Comparison of ENCODE assay signal across 2 cellular contexts in genomic region chr2:36780231-36780808, GRCh38.
TF ChIP-seq lines count a peak whose summit lies in the region.

No MANE protein-coding gene starts in this region.

TF ChIP-seq in Ishikawa, 13 proteins besides CTCF, POLR2A, EP300 and RAD21 (continued from another document):
- TF ChIP-seq USF1 (IDR thresholded peaks at IDR 0.05) (no peak), FOXM1 (IDR thresholded peaks at IDR 0.05; ENCODE audit: borderline replicate concordance, low read depth) (no peak), REST (IDR thresholded peaks at IDR 0.05; ENCODE audit: low read depth) (no peak), NFIC (IDR thresholded peaks at IDR 0.05) (no peak), TCF12 (IDR thresholded peaks at IDR 0.05; ENCODE audit: low read depth) (no peak), EGR1 (IDR thresholded peaks at IDR 0.05) (no peak), TEAD4 (IDR thresholded peaks at IDR 0.05) (no peak), ZBTB7A (IDR thresholded peaks at IDR 0.05; ENCODE audit: low read depth) (no peak)
- TF ChIP-seq, protein P1, sequence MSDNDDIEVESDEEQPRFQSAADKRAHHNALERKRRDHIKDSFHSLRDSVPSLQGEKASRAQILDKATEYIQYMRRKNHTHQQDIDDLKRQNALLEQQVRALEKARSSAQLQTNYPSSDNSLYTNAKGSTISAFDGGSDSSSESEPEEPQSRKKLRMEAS (IDR thresholded peaks at IDR 0.05), result no peak
TF ChIP-seq in Ishikawa: peak in this region for 0.

TF ChIP-seq in H1, 55 proteins besides CTCF, POLR2A, EP300 and RAD21 (continued from another document):
- TF ChIP-seq, protein P2, sequence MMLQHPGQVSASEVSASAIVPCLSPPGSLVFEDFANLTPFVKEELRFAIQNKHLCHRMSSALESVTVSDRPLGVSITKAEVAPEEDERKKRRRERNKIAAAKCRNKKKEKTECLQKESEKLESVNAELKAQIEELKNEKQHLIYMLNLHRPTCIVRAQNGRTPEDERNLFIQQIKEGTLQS (IDR thresholded peaks at IDR 0.05; ENCODE audit: insufficient read depth, low read depth, low read length), result no peak
- no peak for TF ChIP-seq GABPA (IDR thresholded peaks at IDR 0.05; ENCODE audit: borderline replicate concordance, insufficient read depth, low read length)
- no peak for TF ChIP-seq SRF (IDR thresholded peaks at IDR 0.05; ENCODE audit: low read depth, low read length)
- TF ChIP-seq BACH1 (IDR thresholded peaks at IDR 0.05; ENCODE audit: low read length), result no peak
- no peak for TF ChIP-seq SP2 (IDR thresholded peaks at IDR 0.05; ENCODE audit: low read length)
- TF ChIP-seq RNF2 (IDR thresholded peaks at IDR 0.05; ENCODE audit: borderline replicate concordance, low read depth, low read length, missing control alignments, poor library complexity, severe bottlenecking), result no peak
- TF ChIP-seq CHD1 (IDR thresholded peaks at IDR 0.05; ENCODE audit: low read depth, low read length), result no peak
- no peak for TF ChIP-seq BRCA1 (IDR thresholded peaks at IDR 0.05; ENCODE audit: low read depth, low read length)
- TF ChIP-seq PHF8 (conservative IDR thresholded peaks at IDR 0.05; ENCODE audit: low read depth, low read length), result no peak
- TF ChIP-seq E2F6 (IDR thresholded peaks at IDR 0.05), result no peak
- no peak for TF ChIP-seq TBP (IDR thresholded peaks at IDR 0.05; ENCODE audit: low read depth, low read length)
- no peak for TF ChIP-seq EGR1 (IDR thresholded peaks at IDR 0.05; ENCODE audit: borderline replicate concordance, low read depth, low read length)
